8 cellular contexts compared by ENCODE assay signal in genomic region chr7:87497482-87497881, GRCh38. TPM values are rescaled to one million over a fixed set of nuclear protein-coding genes. Genes with fewer than 3 reads are reported as not detected.
"Had no signal": no experiment of that assay in that cellular context is flagged by ENCODE, and none has a peak within 500 bp of the region (broad histone marks: within the 10 kb centered on the region; RNA-seq: fewer than 3 reads in every experiment).

No MANE protein-coding gene starts in this region.

- H3K36me3 ChIP-seq: HAP-1 had no signal

- H3K27ac ChIP-seq: GM23248, HL-60 had no signal

- ATAC-seq: HCT116 had no signal

- H3K4me3 Mint-ChIP-seq: HFFc6 had no signal

- H3K4me1 ChIP-seq: HAP-1 had no signal

- H3K27ac Mint-ChIP-seq: HFFc6 had no signal

- H3K9ac ChIP-seq: GM23248 had no signal

- H3K9me3 ChIP-seq: HAP-1 had no signal

- DNase-seq: GM23248, GOT3, H7, HFFc6, IMR-90 had no signal

- H3K4me3 ChIP-seq: GM23248, HAP-1 had no signal

RNA-seq across cellular contexts. Expression of gene ABCB4, which starts 22.0 kb away (rescaled TPM):
- total RNA-seq: IMR-90 had no signal
- polyA plus RNA-seq: IMR-90 had no signal
